In the genomic region with DNA sequence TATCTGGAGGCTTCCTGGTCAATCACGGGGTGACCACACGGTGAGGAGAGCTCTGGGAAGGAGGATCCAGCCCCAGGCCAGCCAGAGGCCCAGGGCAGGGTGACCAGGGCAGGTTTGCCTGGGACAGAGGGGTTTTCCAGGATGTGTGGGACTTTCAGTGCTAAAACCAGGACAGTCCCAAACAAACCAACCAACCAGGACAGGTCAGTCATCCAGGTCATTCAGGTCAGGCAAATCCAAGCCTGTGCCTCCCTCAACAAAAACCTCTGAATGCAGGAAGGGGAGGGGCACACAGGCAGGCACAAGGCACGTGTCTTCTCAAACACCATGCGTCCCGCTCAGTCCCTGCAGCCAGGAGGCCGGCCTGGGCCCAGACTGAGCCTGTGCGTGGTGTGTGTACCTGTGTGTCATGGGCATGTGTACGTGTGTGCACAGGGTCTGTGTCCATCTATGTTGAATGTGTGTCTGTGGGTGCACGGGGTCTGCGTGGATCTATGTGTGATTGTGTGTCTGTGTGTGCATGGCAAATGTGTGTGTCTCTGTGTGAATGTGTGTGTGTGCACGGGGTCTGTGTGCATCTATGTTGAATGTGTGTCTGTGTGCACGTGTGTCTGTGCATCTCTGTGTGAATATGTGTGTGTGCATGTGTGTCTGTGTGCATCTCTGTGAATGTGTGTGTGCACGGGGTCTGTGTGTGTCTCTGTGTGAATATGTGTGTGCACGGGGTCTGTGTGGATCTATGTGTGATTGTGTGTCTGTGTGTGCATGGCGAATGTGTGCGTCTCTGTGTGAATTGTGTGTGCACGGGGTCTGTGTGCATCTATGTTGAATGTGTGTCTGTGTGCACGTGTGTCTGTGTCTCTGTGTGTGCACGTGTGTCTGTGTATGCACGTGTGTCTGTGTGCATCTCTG, we compare ENCODE assay signal across 25 cellular contexts.
DNase-seq lines count a peak whose midpoint lies in the region; ATAC-seq, FAIRE-seq and TF ChIP-seq lines count a peak whose summit lies in the region.
"Had no signal": no experiment of that assay in that cellular context is flagged by ENCODE, and none has a peak within 500 bp of the region (broad histone marks: within the 10 kb centered on the region; RNA-seq: fewer than 3 reads in every experiment).

No MANE protein-coding gene starts in this region.

- RAD21 ChIA-PET in GM12878 (lab: Charles Lee; ENCODE audit: unreplicated experiment), result no interaction called here

- H3K27me3 Mint-ChIP-seq in activated naive CD8-positive, alpha-beta T cell treated with anti-CD3 and anti-CD28 coated beads, Interleukin-2, amount 50 U/mL, for 24 hours, result no peaks in the 10 kb centered on the region
- no peaks in the 10 kb centered on the region for H3K27me3 Mint-ChIP-seq in activated naive CD8-positive, alpha-beta T cell treated with anti-CD3 and anti-CD28 coated beads for 36 hours
- H3K27me3 Mint-ChIP-seq: activated CD4-positive, alpha-beta T cell treated with anti-CD3 and anti-CD28 coated beads for 36 hours; activated naive CD8-positive, alpha-beta T cell had no signal

- H2AFZ ChIP-seq in GM12878 (ENCODE audit: control insufficient read depth, low read depth, low read length), result no peak overlapping the region

- TF ChIP-seq RAD21 in GM12878 (IDR thresholded peaks at IDR 0.05; ENCODE audit: insufficient read depth, low read depth, low read length) (no peak), liver (IDR thresholded peaks at IDR 0.05) (no peak)

- 40% methylated on average over 20 of the region's 20 CpGs for WGBS in GM12878 (ENCODE audit: insufficient coverage, insufficient replicate concordance, low lambda C conversion rate, missing lambda C conversion rate)
- WGBS in liver, result 73% methylated on average over 20 of the region's 20 CpGs

- H3K9me3 ChIP-seq in GM12878 (replicated peaks; ENCODE audit: control insufficient read depth, insufficient read depth, low read length), result no peaks in the 10 kb centered on the region
- no peaks in the 10 kb centered on the region for H3K9me3 ChIP-seq in liver (ENCODE audit: control insufficient read depth in 4 of 4, low read length in 3 of 4)
- H3K9me3 ChIP-seq: psoas muscle, testis had no signal

- SMC1A ChIA-PET in GM12878 (lab: Charles Lee; ENCODE audit: uncharacterized antibody, unreplicated experiment), result no interaction called here

- H3K9ac ChIP-seq in GM12878 (ENCODE audit: control insufficient read depth, insufficient read depth, low read length) (no peak overlapping the region), liver (ENCODE audit: low read depth in 1 of 2, low read length in 2 of 2) (no peak overlapping the region)

- no peak overlapping the region for H3K4me2 ChIP-seq in GM12878 (ENCODE audit: control insufficient read depth, insufficient read depth)

- POLR2A ChIA-PET in GM12878 (lab: Charles Lee), result no interaction called here

- peak; percentile 35 for ATAC-seq in activated naive CD8-positive, alpha-beta T cell treated with anti-CD3 and anti-CD28 coated beads, Interleukin-2, amount 50 U/mL, for 24 hours
- ATAC-seq in GM12878 (no peak), HG03159 (IDR thresholded peaks at IDR 0.05; ENCODE audit: unreplicated experiment) (no peak)
- no peak for ATAC-seq in stimulated activated effector memory CD8-positive, alpha-beta T cell treated with anti-CD3 and anti-CD28 coated beads, Interleukin-12 subunit alpha, Interleukin-12 subunit beta, amount 100 ng/mL, for 72 hours
- ATAC-seq: activated CD4-positive, alpha-beta T cell treated with anti-CD3 and anti-CD28 coated beads for 36 hours; activated CD8-positive, alpha-beta T cell treated with anti-CD3 and anti-CD28 coated beads, Interleukin-2, amount 10 ng/mL, durations not matched to agents 7 days and 5 days; CD8-positive, alpha-beta T cell; K562; psoas muscle; stimulated activated naive CD8-positive, alpha-beta T cell treated with anti-CD3 and anti-CD28 coated beads, Interleukin-15, Interleukin-2, amounts not matched to agents 100 U/mL and 50 U/mL, for 24 hours had no signal

- no peak overlapping the region for H3K27ac Mint-ChIP-seq in activated naive CD8-positive, alpha-beta T cell treated with anti-CD3 and anti-CD28 coated beads, Interleukin-2, amount 50 U/mL, for 24 hours
- H3K27ac Mint-ChIP-seq in activated naive CD8-positive, alpha-beta T cell treated with anti-CD3 and anti-CD28 coated beads for 36 hours, result no peak overlapping the region
- H3K27ac Mint-ChIP-seq in stimulated activated effector memory CD8-positive, alpha-beta T cell treated with anti-CD3 and anti-CD28 coated beads, Interleukin-12 subunit alpha, Interleukin-12 subunit beta, amount 100 ng/mL, for 72 hours, result peak overlapping the region; percentile 35
- H3K27ac Mint-ChIP-seq: activated CD4-positive, alpha-beta T cell treated with anti-CD3 and anti-CD28 coated beads for 36 hours; activated CD8-positive, alpha-beta T cell treated with anti-CD3 and anti-CD28 coated beads, Interleukin-2, amount 10 ng/mL, durations not matched to agents 7 days and 5 days; activated naive CD8-positive, alpha-beta T cell; H9 had no signal

- no peaks in the 10 kb centered on the region for H3K36me3 Mint-ChIP-seq in activated naive CD8-positive, alpha-beta T cell treated with anti-CD3 and anti-CD28 coated beads, Interleukin-2, amount 50 U/mL, for 24 hours (ENCODE audit: low read depth)
- no peaks in the 10 kb centered on the region for H3K36me3 Mint-ChIP-seq in activated naive CD8-positive, alpha-beta T cell treated with anti-CD3 and anti-CD28 coated beads for 36 hours
- no peaks in the 10 kb centered on the region for H3K36me3 Mint-ChIP-seq in stimulated activated effector memory CD8-positive, alpha-beta T cell treated with anti-CD3 and anti-CD28 coated beads, Interleukin-12 subunit alpha, Interleukin-12 subunit beta, amount 100 ng/mL, for 72 hours
- H3K36me3 Mint-ChIP-seq: activated naive CD8-positive, alpha-beta T cell; CD8-positive, alpha-beta T cell had no signal

- in situ Hi-C loops in GM12878 (cut with MboI), result no loop called here

- CTCF ChIA-PET in GM12878 (lab: Yijun Ruan, JAX), result no interaction called here

- H3K4me1 Mint-ChIP-seq in activated naive CD8-positive, alpha-beta T cell treated with anti-CD3 and anti-CD28 coated beads, Interleukin-2, amount 50 U/mL, for 24 hours, result no peaks in the 10 kb centered on the region
- no peaks in the 10 kb centered on the region for H3K4me1 Mint-ChIP-seq in activated naive CD8-positive, alpha-beta T cell treated with anti-CD3 and anti-CD28 coated beads for 36 hours
- peaks cover 8% of the 10 kb centered on the region for H3K4me1 Mint-ChIP-seq in stimulated activated effector memory CD8-positive, alpha-beta T cell treated with anti-CD3 and anti-CD28 coated beads, Interleukin-12 subunit alpha, Interleukin-12 subunit beta, amount 100 ng/mL, for 72 hours
- H3K4me1 Mint-ChIP-seq: activated CD4-positive, alpha-beta T cell treated with anti-CD3 and anti-CD28 coated beads for 36 hours had no signal

- H3K9me3 Mint-ChIP-seq in activated naive CD8-positive, alpha-beta T cell treated with anti-CD3 and anti-CD28 coated beads, Interleukin-2, amount 50 U/mL, for 24 hours, result no peaks in the 10 kb centered on the region
- H3K9me3 Mint-ChIP-seq in activated naive CD8-positive, alpha-beta T cell treated with anti-CD3 and anti-CD28 coated beads for 36 hours, result no peaks in the 10 kb centered on the region
- H3K9me3 Mint-ChIP-seq in stimulated activated effector memory CD8-positive, alpha-beta T cell treated with anti-CD3 and anti-CD28 coated beads, Interleukin-12 subunit alpha, Interleukin-12 subunit beta, amount 100 ng/mL, for 72 hours, result no peaks in the 10 kb centered on the region
- H3K9me3 Mint-ChIP-seq: CD8-positive, alpha-beta T cell; H9 had no signal

- no TSS peak for BruUV-seq in GM12878 (replicated peaks; lab: Mats Ljungman, UMichigan)

- H3K36me3 ChIP-seq in GM12878 (ENCODE audit: control insufficient read depth in 2 of 2, insufficient read depth in 2 of 2, low read length in 1 of 2), result no peaks in the 10 kb centered on the region
- no peaks in the 10 kb centered on the region for H3K36me3 ChIP-seq in liver (ENCODE audit: control insufficient read depth in 4 of 4, insufficient read depth in 3 of 4, low read depth in 1 of 4, low read length in 3 of 4)

- H3K27me3 ChIP-seq in GM12878 (replicated peaks in 1 of 2; ENCODE audit: control insufficient read depth in 2 of 2, insufficient read depth in 2 of 2, low read length in 1 of 2) (no peaks in the 10 kb centered on the region), liver (ENCODE audit: control insufficient read depth in 4 of 4, insufficient read depth in 4 of 4, low read length in 3 of 4) (no peaks in the 10 kb centered on the region)
- H3K27me3 ChIP-seq: testis had no signal

- H3K4me3 ChIP-seq in GM12878 (no peak overlapping the region), liver (ENCODE audit: low read depth in 1 of 3, low read length in 3 of 3) (no peak overlapping the region)
- H3K4me3 ChIP-seq: K562, psoas muscle, testis had no signal

- H3K4me1 ChIP-seq in GM12878 (ENCODE audit: control insufficient read depth, insufficient read depth, low read length) (no peaks in the 10 kb centered on the region; the same call in 1 of the 2 replicates), liver (ENCODE audit: control insufficient read depth in 4 of 4, insufficient read depth in 4 of 4, low read length in 3 of 4) (peaks cover 0 to 35% (median 20%) of the 10 kb centered on the region in 4 donors)
- H3K4me1 ChIP-seq: psoas muscle, testis had no signal

- no peak overlapping the region for H3K4me3 Mint-ChIP-seq in activated naive CD8-positive, alpha-beta T cell treated with anti-CD3 and anti-CD28 coated beads, Interleukin-2, amount 50 U/mL, for 24 hours
- no peak overlapping the region for H3K4me3 Mint-ChIP-seq in activated naive CD8-positive, alpha-beta T cell treated with anti-CD3 and anti-CD28 coated beads for 36 hours
- no peak overlapping the region for H3K4me3 Mint-ChIP-seq in stimulated activated effector memory CD8-positive, alpha-beta T cell treated with anti-CD3 and anti-CD28 coated beads, Interleukin-12 subunit alpha, Interleukin-12 subunit beta, amount 100 ng/mL, for 72 hours
- H3K4me3 Mint-ChIP-seq: activated CD4-positive, alpha-beta T cell treated with anti-CD3 and anti-CD28 coated beads for 36 hours; activated CD8-positive, alpha-beta T cell treated with anti-CD3 and anti-CD28 coated beads, Interleukin-2, amount 10 ng/mL, durations not matched to agents 7 days and 5 days; activated naive CD8-positive, alpha-beta T cell; CD8-positive, alpha-beta T cell; H9 had no signal

- no peak for TF ChIP-seq EP300 in GM12878 (IDR thresholded peaks at IDR 0.05; ENCODE audit: borderline replicate concordance in 1 of 2, control insufficient read depth in 1 of 2, low read depth in 2 of 2, low read length in 2 of 2)

- H4K20me1 ChIP-seq in GM12878 (ENCODE audit: control insufficient read depth, insufficient read depth), result no peaks in the 10 kb centered on the region

- TF ChIP-seq CTCF in GM12878 (IDR thresholded peaks at IDR 0.05 in 2 of 3, conservative IDR thresholded peaks at IDR 0.05 in 1 of 3; ENCODE audit: control insufficient read depth in 2 of 3, extremely low read depth in 1 of 3, insufficient read depth in 1 of 3, low read depth in 3 of 3, low read length in 3 of 3) (no peak), liver (IDR thresholded peaks at IDR 0.05; ENCODE audit: low read depth, low read length, missing input control) (no peak)

- intact Hi-C loops in GM12878 (cut with micrococcal nuclease; ENCODE audit: unreplicated experiment), result no loop called here

- H3K79me2 ChIP-seq in GM12878 (ENCODE audit: control insufficient read depth, insufficient read depth, low read length), result no peaks in the 10 kb centered on the region

- no peak for DNase-seq in activated naive CD8-positive, alpha-beta T cell treated with anti-CD3 and anti-CD28 coated beads, Interleukin-2, amount 50 U/mL, for 24 hours
- no peak for DNase-seq in activated naive CD8-positive, alpha-beta T cell treated with anti-CD3 and anti-CD28 coated beads for 36 hours
- DNase-seq in GM12878 (ENCODE audit: low read depth, low spot score), result no peak
- no peak for DNase-seq in stimulated activated effector memory CD8-positive, alpha-beta T cell treated with anti-CD3 and anti-CD28 coated beads, Interleukin-12 subunit alpha, Interleukin-12 subunit beta, amount 100 ng/mL, for 72 hours (ENCODE audit: low spot score in 2 of 2)
- DNase-seq in anterior cingulate cortex (lab: John Stamatoyannopoulos, UW), result no peak
- DNase-seq in NCI-H1092 treated with DMSO at 0.1 percent for 48 hours (lab: John Stamatoyannopoulos, UW), result no peak
- DNase-seq: activated CD4-positive, alpha-beta T cell treated with anti-CD3 and anti-CD28 coated beads for 36 hours; activated CD8-positive, alpha-beta T cell treated with anti-CD3 and anti-CD28 coated beads, Interleukin-2, amount 10 ng/mL, durations not matched to agents 7 days and 5 days; CD8-positive, alpha-beta T cell; effector memory CD4-positive, alpha-beta T cell; erythroblast; head of caudate nucleus; NCI-H2081; NCI-H226; NCI-H748 treated with DMSO at 0.1 percent for 48 hours; psoas muscle; stimulated activated naive CD8-positive, alpha-beta T cell treated with anti-CD3 and anti-CD28 coated beads, Interleukin-15, Interleukin-2, amounts not matched to agents 100 U/mL and 50 U/mL, for 24 hours; T-helper 2 cell; testis had no signal

- no peak for FAIRE-seq in GM12878 (lab: Jason Lieb, UNC)
- FAIRE-seq: K562 had no signal

- TF ChIP-seq POLR2A in GM12878 (IDR thresholded peaks at IDR 0.05; ENCODE audit: low read depth, low read length), result no peak

- no peak overlapping the region for H3K27ac ChIP-seq in GM12878 (ENCODE audit: control insufficient read depth, insufficient read depth)
- H3K27ac ChIP-seq in liver (ENCODE audit: low read depth in 1 of 2, low read length in 2 of 2), result peak overlapping the region; percentile 70 to 86
- H3K27ac ChIP-seq: 22Rv1, psoas muscle, testis had no signal
